In genomic region chr17:80497726-80498241, GRCh38 we compare ENCODE assay signal across 1 cellular context.
TF ChIP-seq lines count a peak whose summit lies in the region.

No MANE protein-coding gene starts in this region.

TF ChIP-seq in H1, 55 proteins besides CTCF, POLR2A, EP300 and RAD21:
- TF ChIP-seq KDM1A (IDR thresholded peaks at IDR 0.05; ENCODE audit: borderline replicate concordance, low read length) (no peak), CHD1 (IDR thresholded peaks at IDR 0.05; ENCODE audit: low read depth, low read length) (no peak), YY1 (IDR thresholded peaks at IDR 0.05; ENCODE audit: low read depth, low read length) (no peak), TEAD4 (IDR thresholded peaks at IDR 0.05; ENCODE audit: low read depth, low read length) (no peak), SP4 (IDR thresholded peaks at IDR 0.05; ENCODE audit: low read length) (no peak), RNF2 (IDR thresholded peaks at IDR 0.05; ENCODE audit: borderline replicate concordance, low read depth, low read length, missing control alignments, poor library complexity, severe bottlenecking) (no peak), ATF2 (IDR thresholded peaks at IDR 0.05; ENCODE audit: low read length) (no peak), SUZ12 (IDR thresholded peaks at IDR 0.05; ENCODE audit: low read length) (no peak)
